Comparison of ENCODE assay signal across 27 cellular contexts in the genomic region with DNA sequence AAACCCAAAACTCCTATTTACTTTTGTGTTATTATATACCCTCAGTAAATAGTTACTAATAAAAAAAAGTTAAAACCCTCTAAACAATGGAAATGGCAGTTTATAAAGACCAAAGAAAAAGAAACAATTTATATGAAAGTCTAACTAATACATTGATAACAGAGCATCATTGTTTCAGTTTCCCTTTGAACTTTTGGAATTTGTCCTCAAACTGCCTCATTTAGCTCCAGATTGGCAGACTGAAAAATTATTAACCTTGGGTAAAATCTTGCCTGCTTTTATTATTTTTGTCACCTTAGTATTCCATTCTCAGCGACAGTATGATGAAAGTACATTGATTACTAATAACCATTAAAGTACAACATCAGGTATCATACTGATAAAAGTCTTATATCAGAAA.
"Had no signal": no experiment of that assay in that cellular context is flagged by ENCODE, and none has a peak within 500 bp of the region (broad histone marks: within the 10 kb centered on the region; RNA-seq: fewer than 3 reads in every experiment).

No MANE protein-coding gene starts in this region.

- H3K4me3 ChIP-seq: stomach, suprapubic skin, testis, thoracic aorta, thyroid gland, tibial artery, tibial nerve, transverse colon, upper lobe of left lung, upper lobe of right lung, uterus, vagina had no signal

- H3K4me1 ChIP-seq: stomach, suprapubic skin, testis, thyroid gland, tibial nerve, upper lobe of left lung, upper lobe of right lung, uterus, vagina had no signal

- H3K27ac ChIP-seq: stomach, suprapubic skin, testis, thyroid gland, tibial nerve, transverse colon, upper lobe of left lung, upper lobe of right lung, uterus, vagina had no signal

- H3K27me3 ChIP-seq: stomach, suprapubic skin, testis, thyroid gland, tibial artery, tibial nerve, transverse colon, upper lobe of left lung, upper lobe of right lung, uterus, vagina had no signal

- H3K36me3 ChIP-seq: uterus had no signal

- DNase-seq: stimulated activated CD4-positive, alpha-beta T cell treated with anti-CD3 and anti-CD28 coated beads, Interleukin-2, amount 100 ng/mL, for 48 hours; stimulated activated CD4-positive, alpha-beta T cell treated with anti-CD3 and anti-CD28 coated beads, Interleukin-4, amount 100 ng/mL, for 1 hour; stimulated activated CD4-positive, alpha-beta T cell treated with anti-CD3 and anti-CD28 coated beads, Interleukin-4, amount 100 ng/mL, for 24 hours; stimulated activated CD4-positive, alpha-beta T cell treated with anti-CD3 and anti-CD28 coated beads, Interleukin-4, amount 100 ng/mL, for 4 hours; stimulated activated CD8-positive, alpha-beta memory T cell treated with anti-CD3 and anti-CD28 coated beads, Interleukin-4, amount 100 ng/mL, for 48 hours; stimulated activated naive B cell treated with anti-CD40 and anti-IgM and Interleukin-4, amounts not matched to agents 10 μg/mL and 1 μg/mL and 100 μg/mL, for 72 hours; stimulated activated naive CD4-positive, alpha-beta T cell; stimulated activated naive CD4-positive, alpha-beta T cell treated with Interleukin-2 at 50 U/mL for 16 hours; stimulated activated naive CD8-positive, alpha-beta T cell treated with anti-CD3 and anti-CD28 coated beads, Interleukin-15, amount 100 ng/mL, for 72 hours; stimulated activated naive CD8-positive, alpha-beta T cell treated with anti-CD3 and anti-CD28 coated beads, Interleukin-15, Interleukin-2, amounts not matched to agents 100 U/mL and 50 U/mL, for 24 hours; stomach; substantia nigra; testis; thyroid gland; tibial artery; transverse colon; trophoblast cell; upper lobe of left lung; upper lobe of right lung; uterus had no signal

- H3K9me3 ChIP-seq: stomach, suprapubic skin, testis, thoracic aorta, thyroid gland, tibial artery, tibial nerve, transverse colon, upper lobe of left lung, upper lobe of right lung, uterus, vagina had no signal

- FAIRE-seq: urothelium cell line had no signal

- ATAC-seq: stimulated activated effector memory CD8-positive, alpha-beta T cell treated with anti-CD3 and anti-CD28 coated beads, Interleukin-12 subunit alpha, Interleukin-12 subunit beta, amount 100 ng/mL, for 72 hours; stimulated activated memory B cell treated with anti-CD40 and anti-IgM and Interleukin-4, amounts not matched to agents 10 μg/mL and 1 μg/mL and 100 μg/mL, for 72 hours; stimulated activated naive B cell treated with anti-CD40 and anti-IgM and Interleukin-4, amounts not matched to agents 10 μg/mL and 1 μg/mL and 100 μg/mL, for 72 hours; stimulated activated naive CD8-positive, alpha-beta T cell treated with anti-CD3 and anti-CD28 coated beads, Interleukin-15, amount 100 ng/mL, for 72 hours; stimulated activated naive CD8-positive, alpha-beta T cell treated with anti-CD3 and anti-CD28 coated beads, Interleukin-15, Interleukin-2, amounts not matched to agents 100 U/mL and 50 U/mL, for 24 hours; upper lobe of right lung had no signal
